In the genomic region with DNA sequence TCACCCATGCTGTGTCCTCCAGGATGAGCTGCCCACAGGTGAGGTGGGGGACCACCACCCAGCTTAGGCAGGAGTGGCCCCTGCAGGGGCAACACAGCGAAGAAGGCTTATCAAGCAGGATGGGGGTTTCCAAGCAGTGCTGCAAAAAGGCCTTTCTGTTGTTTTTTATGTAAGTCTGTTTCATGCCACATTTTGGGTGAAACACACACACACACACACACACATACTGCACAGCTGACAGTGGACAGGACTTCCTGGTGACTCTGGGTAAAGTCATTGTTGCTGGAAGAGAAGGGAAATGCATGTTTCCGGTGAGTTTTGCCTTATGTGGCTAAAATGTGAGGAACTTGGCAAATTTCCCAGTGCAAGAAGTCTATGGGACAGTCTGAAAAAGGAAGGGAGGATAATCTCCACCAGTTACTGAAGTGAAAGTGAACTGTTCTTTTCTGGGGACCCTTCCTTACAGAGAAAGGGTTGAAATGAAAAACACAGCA, we compare ENCODE assay signal across 8 cellular contexts.
A peak's percentile ranks its signal among the peaks of the same experiment; 100 is the strongest.
DNase-seq lines count a peak whose midpoint lies in the region; ATAC-seq and TF ChIP-seq lines count a peak whose summit lies in the region.

No MANE protein-coding gene starts in this region.

- peak; percentile 59 for DNase-seq in 8988T
- peak; percentile 52 for DNase-seq in GM13976 (ENCODE audit: low spot score)
- peak; percentile 55 to 88 (median 59) for DNase-seq in adrenal gland
- DNase-seq in right atrium auricular region (ENCODE audit: low spot score): peak; percentile 63
- DNase-seq in smooth muscle cell of the brain vasculature (ENCODE audit: low read depth, low spot score): peak; percentile 63
- DNase-seq in activated CD4-positive, alpha-beta T cell treated with anti-CD3 and anti-CD28 coated beads, Interleukin-2, amount 50 U/mL, for 4 hours: no peak

- H3K27me3 ChIP-seq in Loucy (ENCODE audit: insufficient read depth, low read length, poor library complexity, severe bottlenecking) (no peaks in the 10 kb centered on the region), adrenal gland (no peaks in the 10 kb centered on the region), right atrium auricular region (no peaks in the 10 kb centered on the region)

- no peaks in the 10 kb centered on the region; the same call in 1 of the 2 replicates for H3K9me3 ChIP-seq in Loucy (ENCODE audit: insufficient read depth, low read depth, low read length)
- H3K9me3 ChIP-seq in adrenal gland (replicated peaks in 1 of 3): no peaks in the 10 kb centered on the region
- H3K9me3 ChIP-seq in right atrium auricular region: no peaks in the 10 kb centered on the region

- no peak overlapping the region for H2AFZ ChIP-seq in Loucy (ENCODE audit: low read length)

- H4K20me1 ChIP-seq in Loucy (ENCODE audit: insufficient read depth, low read length, poor library complexity, severe bottlenecking): no peaks in the 10 kb centered on the region

- H3K27ac ChIP-seq in adrenal gland (peak overlapping the region in 4 of 5 donors; percentile 56 to 88 (median 65)), right atrium auricular region (peak overlapping the region; percentile 54 to 65)

- TF ChIP-seq CTCF in GM13976 (IDR thresholded peaks at IDR 0.05; ENCODE audit: borderline replicate concordance, control extremely low read depth, extremely low read depth, insufficient read depth, missing control alignments) (no peak), Loucy (conservative IDR thresholded peaks at IDR 0.05; ENCODE audit: low read length) (no peak), adrenal gland (IDR thresholded peaks at IDR 0.05) (no peak), right atrium auricular region (IDR thresholded peaks at IDR 0.05) (no peak)

- WGBS in adrenal gland, 4 donors: 18 to 32% (median 28%) methylated on average over 2 of the region's 2 CpGs

- peaks cover 24% of the 10 kb centered on the region for H3K4me1 ChIP-seq in Loucy (ENCODE audit: insufficient read depth, low read length, poor library complexity, severe bottlenecking)
- peaks cover 7 to 9% of the 10 kb centered on the region in 2 donors for H3K4me1 ChIP-seq in adrenal gland (replicated peaks in 1 of 2)
- peaks cover 0 to 16% of the 10 kb centered on the region in 2 donors for H3K4me1 ChIP-seq in right atrium auricular region

- H3K9ac ChIP-seq in Loucy (ENCODE audit: low read depth, low read length, poor library complexity, severe bottlenecking): peak overlapping the region; percentile 44

- no peaks in the 10 kb centered on the region for H3K9me2 ChIP-seq in Loucy (replicated peaks; ENCODE audit: low read depth, low read length)

- H3K36me3 ChIP-seq in Loucy (ENCODE audit: insufficient read depth, low read length) (no peaks in the 10 kb centered on the region), adrenal gland (replicated peaks in 1 of 2) (no peaks in the 10 kb centered on the region), right atrium auricular region (no peaks in the 10 kb centered on the region)

- intact Hi-C loops in adrenal gland (cut with DNase I): no loop called here

- in situ Hi-C loops in GM13976 (cut with MboI; ENCODE audit: low sequenced_read_pairs, unreplicated experiment): no loop called here

- H3K79me2 ChIP-seq in Loucy (ENCODE audit: insufficient read depth, low read length): no peaks in the 10 kb centered on the region

- peak overlapping the region; percentile 63 for H3K4me2 ChIP-seq in Loucy (ENCODE audit: low read depth, low read length, poor library complexity, severe bottlenecking)

- H3F3A ChIP-seq in Loucy (ENCODE audit: low read depth): peaks cover 4% of the 10 kb centered on the region; the same call in 1 of the 2 replicates

- no peak for ATAC-seq in GM21619 (IDR thresholded peaks at IDR 0.05; ENCODE audit: unreplicated experiment)

- peak overlapping the region; percentile 43 for H3K4me3 ChIP-seq in Loucy (ENCODE audit: low read length, poor library complexity, severe bottlenecking)
- H3K4me3 ChIP-seq in adrenal gland: no peak overlapping the region
- H3K4me3 ChIP-seq in right atrium auricular region: no peak overlapping the region

- no peak for TF ChIP-seq POLR2A in adrenal gland (IDR thresholded peaks at IDR 0.05)

Comparison
In these comparisons a context has a peak if more than half of its experiments do, and no peak if none do; other contexts are left out.
1. DNase-seq: peak in 8988T (single experiment), GM13976 (single experiment), adrenal gland (7 of 7), right atrium auricular region (single experiment) and smooth muscle cell of the brain vasculature (single experiment); none in activated CD4-positive, alpha-beta T cell treated with anti-CD3 and anti-CD28 coated beads, Interleukin-2, amount 50 U/mL, for 4 hours (0 of 2).